Comparison of ENCODE assay signal across 10 cellular contexts in the genomic region with DNA sequence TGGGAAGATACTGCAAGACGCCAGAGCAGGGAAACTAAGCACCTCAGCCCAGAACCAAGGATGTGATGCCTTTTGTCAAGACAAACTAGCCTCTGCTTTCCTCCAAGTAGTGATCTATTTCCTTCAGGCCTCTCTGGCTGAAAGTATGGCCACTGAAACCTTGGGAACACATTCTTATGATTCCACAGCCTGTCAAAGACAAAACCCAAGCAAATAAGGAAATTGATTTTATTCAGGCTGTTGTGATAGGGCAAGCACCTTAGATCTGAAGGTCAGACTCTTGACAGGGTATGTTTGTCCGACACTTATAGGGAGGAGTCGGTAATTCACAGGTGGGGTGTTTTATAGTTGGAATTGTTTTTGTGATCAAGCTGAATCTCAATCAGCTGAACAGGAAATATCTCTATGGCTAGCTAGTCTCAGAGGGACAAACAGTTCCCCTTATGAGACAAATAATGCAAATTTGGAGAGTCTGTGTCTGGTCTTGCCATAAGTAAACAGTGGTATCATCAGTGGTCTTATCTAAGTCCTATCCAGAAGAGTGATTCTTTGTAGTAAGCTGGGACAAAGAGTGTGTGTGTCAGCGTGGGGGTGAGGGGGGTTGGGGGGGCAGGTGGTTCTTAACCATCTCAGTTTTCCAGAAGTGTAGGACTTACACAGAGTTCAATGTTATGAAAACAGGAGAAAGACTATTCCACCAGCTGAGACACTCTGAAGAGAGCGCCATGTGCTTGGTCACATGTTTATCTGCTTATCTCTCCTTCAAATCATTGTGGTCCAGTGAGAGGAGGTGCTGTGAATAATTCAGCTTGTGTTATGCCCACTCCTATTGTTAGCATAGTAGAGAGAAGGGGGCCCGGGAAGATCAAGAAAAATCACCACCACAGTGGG. TPM values are rescaled to one million over a fixed set of nuclear protein-coding genes. Genes with fewer than 3 reads are reported as not detected.
DNase-seq lines count a peak whose midpoint lies in the region; ATAC-seq, FAIRE-seq and TF ChIP-seq lines count a peak whose summit lies in the region.
"Had no signal": no experiment of that assay in that cellular context is flagged by ENCODE, and none has a peak within 500 bp of the region (broad histone marks: within the 10 kb centered on the region; RNA-seq: fewer than 3 reads in every experiment).

No MANE protein-coding gene starts in this region.

- no peaks in the 10 kb centered on the region for H3K27me3 Mint-ChIP-seq in effector memory CD8-positive, alpha-beta T cell

- intact Hi-C loops in cardiac septum (cut with DNase I): no loop called here
- intact Hi-C loops in heart left ventricle (cut with DNase I): no loop called here
- intact Hi-C loops in upper lobe of right lung (cut with DNase I): no loop called here

- no peaks in the 10 kb centered on the region for H3K27me3 ChIP-seq in heart left ventricle
- no peaks in the 10 kb centered on the region for H3K27me3 ChIP-seq in upper lobe of right lung

- H3K27ac ChIP-seq in heart left ventricle: no peak overlapping the region
- H3K27ac ChIP-seq in upper lobe of right lung: peak overlapping the region; percentile 24

- H3K4me3 ChIP-seq in heart left ventricle: no peak overlapping the region
- no peak overlapping the region for H3K4me3 ChIP-seq in upper lobe of right lung

- TF ChIP-seq CTCF in heart left ventricle (IDR thresholded peaks at IDR 0.05) (no peak), upper lobe of right lung (IDR thresholded peaks at IDR 0.05) (no peak)

- H3K36me3 Mint-ChIP-seq in effector memory CD8-positive, alpha-beta T cell (ENCODE audit: insufficient read depth): no peaks in the 10 kb centered on the region
- H3K36me3 Mint-ChIP-seq: CD4-positive, CD25-positive, alpha-beta regulatory T cell had no signal

- no peak for TF ChIP-seq POLR2A in heart left ventricle (IDR thresholded peaks at IDR 0.05)

- no peak for FAIRE-seq in HTR-8/SVneo (lab: Jason Lieb, UNC)

- no peaks in the 10 kb centered on the region for H3K36me3 ChIP-seq in heart left ventricle
- no peaks in the 10 kb centered on the region for H3K36me3 ChIP-seq in upper lobe of right lung

- H3K9me3 ChIP-seq in heart left ventricle (no peaks in the 10 kb centered on the region), upper lobe of right lung (no peaks in the 10 kb centered on the region)

- no peak for ATAC-seq in heart left ventricle
- peak; percentile 97 for ATAC-seq in effector memory CD8-positive, alpha-beta T cell (replicated peaks)
- peak; percentile 40 for ATAC-seq in upper lobe of right lung

- no peak overlapping the region for H3K4me3 Mint-ChIP-seq in effector memory CD8-positive, alpha-beta T cell
- H3K4me3 Mint-ChIP-seq: CD4-positive, CD25-positive, alpha-beta regulatory T cell had no signal

- 58 to 72% (median 63%) methylated on average over 6 of the region's 6 CpGs for WGBS in heart left ventricle, 4 donors

- peak; percentile 5 for DNase-seq in cardiac septum (ENCODE audit: low spot score)
- DNase-seq in heart left ventricle: no peak
- peak; percentile 27 for DNase-seq in HT-29 (ENCODE audit: low spot score)
- no peak for DNase-seq in effector memory CD8-positive, alpha-beta T cell
- no peak for DNase-seq in upper lobe of right lung
- DNase-seq in HTR-8/SVneo (ENCODE audit: insufficient read length, low spot score): no peak
- DNase-seq in NCI-H1105 treated with DMSO at 0.1 percent for 48 hours (lab: John Stamatoyannopoulos, UW): no peak
- no peak for DNase-seq in hippocampal formation (lab: John Stamatoyannopoulos, UW)
- DNase-seq: NCI-H446 treated with DMSO at 0.1 percent for 48 hours had no signal

- peaks cover 0 to 6% (median 0%) of the 10 kb centered on the region in 12 donors for H3K4me1 ChIP-seq in heart left ventricle
- no peaks in the 10 kb centered on the region for H3K4me1 ChIP-seq in upper lobe of right lung

- no peaks in the 10 kb centered on the region for H3K9me3 Mint-ChIP-seq in effector memory CD8-positive, alpha-beta T cell
- H3K9me3 Mint-ChIP-seq: CD4-positive, CD25-positive, alpha-beta regulatory T cell had no signal

- peak overlapping the region in 1 of 2 donors; percentile 10 for H3K27ac Mint-ChIP-seq in effector memory CD8-positive, alpha-beta T cell

- H3K4me1 Mint-ChIP-seq in effector memory CD8-positive, alpha-beta T cell (ENCODE audit: low read depth in 2 of 2): peaks cover 6 to 9% of the 10 kb centered on the region in 2 donors

RNA-seq across cellular contexts. Expression of gene ZCCHC10, which starts 6.7 kb away (rescaled TPM):
- 19.9 TPM for total RNA-seq in cardiac septum
- total RNA-seq in heart left ventricle: 10 to 100 TPM in 8 of 9 donors, 1 to 10 TPM in 1; 9.9 to 22.5 (median 17.0) TPM
- 10 to 100 TPM; 20.8 to 24.1 TPM for polyA plus RNA-seq in heart left ventricle
- 8.5 and 22.9 TPM in 2 replicates for total RNA-seq in HT-29 (2014; rRNA removed; shearing (Covaris generic))
- 17.0 TPM for total RNA-seq in upper lobe of right lung

RNA-seq across cellular contexts. Expression of gene HSPA4, which starts 18.7 kb away (rescaled TPM):
- total RNA-seq in cardiac septum: 142 TPM
- total RNA-seq in heart left ventricle: 100 to 1,000 TPM in 4 of 9 donors, 10 to 100 TPM in 5; 57.5 to 132 (median 98.5) TPM
- 100 to 1,000 TPM in 1 of 2 donors, 10 to 100 TPM in 1; 62.0 to 105 TPM for polyA plus RNA-seq in heart left ventricle
- 54.7 and 55.7 TPM in 2 replicates for total RNA-seq in HT-29 (2014; rRNA removed; shearing (Covaris generic))
- total RNA-seq in upper lobe of right lung: 64.1 TPM

Comparison
In these comparisons a context has a peak if more than half of its experiments do, and no peak if none do; other contexts are left out.
1. DNase-seq: peak in cardiac septum (single experiment) and HT-29 (single experiment); none in heart left ventricle (0 of 5), effector memory CD8-positive, alpha-beta T cell (0 of 3), upper lobe of right lung (single experiment), HTR-8/SVneo (single experiment), NCI-H1105 treated with DMSO at 0.1 percent for 48 hours (single experiment) and hippocampal formation (0 of 2).
2. ATAC-seq: peak in effector memory CD8-positive, alpha-beta T cell (single experiment) and upper lobe of right lung (single experiment); none in heart left ventricle (0 of 4).